19 cellular contexts compared by ENCODE assay signal in the genomic region with DNA sequence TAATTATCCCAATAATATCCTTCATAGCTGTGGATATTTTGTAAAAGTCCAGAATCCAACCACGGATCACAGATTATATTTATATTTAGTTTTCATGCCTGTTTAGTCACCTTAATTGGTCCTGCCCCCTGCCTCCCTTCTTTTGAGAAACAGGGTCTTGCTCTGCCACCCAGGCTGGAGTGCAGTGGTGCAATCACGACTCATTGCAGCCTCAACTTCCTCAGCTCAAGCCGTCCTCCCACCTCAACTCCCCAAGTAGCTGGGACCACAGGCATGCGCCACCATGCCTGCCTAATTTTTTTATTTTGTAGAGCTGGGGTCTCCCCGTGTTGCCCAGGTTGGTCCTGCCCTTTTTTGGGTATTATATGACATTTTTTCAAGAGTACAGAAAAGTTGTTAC.
"Had no signal": no experiment of that assay in that cellular context is flagged by ENCODE, and none has a peak within 500 bp of the region (broad histone marks: within the 10 kb centered on the region; RNA-seq: fewer than 3 reads in every experiment).

No MANE protein-coding gene starts in this region.

- H3K36me3 Mint-ChIP-seq: WTC11 had no signal

- H3K9me3 Mint-ChIP-seq: activated CD8-positive, alpha-beta T cell treated with anti-CD3 and anti-CD28 coated beads for 36 hours; activated naive CD8-positive, alpha-beta T cell treated with anti-CD3 and anti-CD28 coated beads for 36 hours; effector memory CD8-positive, alpha-beta T cell; nephron; stimulated activated memory B cell treated with anti-CD40 and anti-IgM and Interleukin-4, amounts not matched to agents 10 μg/mL and 1 μg/mL and 100 μg/mL, for 72 hours; WTC11 had no signal

- H3K27me3 Mint-ChIP-seq: activated CD8-positive, alpha-beta T cell treated with anti-CD3 and anti-CD28 coated beads for 36 hours; activated naive CD8-positive, alpha-beta T cell treated with anti-CD3 and anti-CD28 coated beads for 36 hours; brain; effector memory CD8-positive, alpha-beta T cell; stimulated activated memory B cell treated with anti-CD40 and anti-IgM and Interleukin-4, amounts not matched to agents 10 μg/mL and 1 μg/mL and 100 μg/mL, for 72 hours had no signal

- H3K4me3 Mint-ChIP-seq: activated CD8-positive, alpha-beta T cell treated with anti-CD3 and anti-CD28 coated beads for 36 hours; activated naive CD8-positive, alpha-beta T cell treated with anti-CD3 and anti-CD28 coated beads for 36 hours; brain; effector memory CD8-positive, alpha-beta T cell; nephron; stimulated activated memory B cell treated with anti-CD40 and anti-IgM and Interleukin-4, amounts not matched to agents 10 μg/mL and 1 μg/mL and 100 μg/mL, for 72 hours; WTC11 had no signal

- H3K27ac Mint-ChIP-seq: activated CD8-positive, alpha-beta T cell treated with anti-CD3 and anti-CD28 coated beads for 36 hours; activated naive CD8-positive, alpha-beta T cell treated with anti-CD3 and anti-CD28 coated beads for 36 hours; stimulated activated memory B cell treated with anti-CD40 and anti-IgM and Interleukin-4, amounts not matched to agents 10 μg/mL and 1 μg/mL and 100 μg/mL, for 72 hours; WTC11 had no signal

- ATAC-seq: activated CD8-positive, alpha-beta T cell treated with anti-CD3 and anti-CD28 coated beads for 36 hours; effector memory CD8-positive, alpha-beta T cell; gastroesophageal sphincter; heart right ventricle; stimulated activated memory B cell treated with anti-CD40 and anti-IgM and Interleukin-4, amounts not matched to agents 10 μg/mL and 1 μg/mL and 100 μg/mL, for 72 hours; WTC11 had no signal

- DNase-seq: activated CD4-positive, alpha-beta T cell treated with anti-CD3 and anti-CD28 coated beads for 48 hours; activated CD8-positive, alpha-beta T cell treated with anti-CD3 and anti-CD28 coated beads for 36 hours; activated effector memory CD4-positive, alpha-beta T cell treated with anti-CD3 and anti-CD28 coated beads, Interleukin-2, amount 50 U/mL, for 16 hours; activated naive CD8-positive, alpha-beta T cell treated with anti-CD3 and anti-CD28 coated beads for 36 hours; activated T-cell treated with anti-CD3 and anti-CD28 coated beads, Interleukin-2, amount 50 U/mL, for 48 hours; dermis blood vessel endothelial cell; effector memory CD8-positive, alpha-beta T cell; heart right ventricle; mesendoderm; nucleus accumbens; posterior cingulate gyrus; retina; stimulated activated CD4-positive, alpha-beta T cell treated with anti-CD3 and anti-CD28 coated beads, Interleukin-2, amount 100 ng/mL, for 48 hours; T1000 had no signal
